Comparison of ENCODE assay signal across 23 cellular contexts in the genomic region with DNA sequence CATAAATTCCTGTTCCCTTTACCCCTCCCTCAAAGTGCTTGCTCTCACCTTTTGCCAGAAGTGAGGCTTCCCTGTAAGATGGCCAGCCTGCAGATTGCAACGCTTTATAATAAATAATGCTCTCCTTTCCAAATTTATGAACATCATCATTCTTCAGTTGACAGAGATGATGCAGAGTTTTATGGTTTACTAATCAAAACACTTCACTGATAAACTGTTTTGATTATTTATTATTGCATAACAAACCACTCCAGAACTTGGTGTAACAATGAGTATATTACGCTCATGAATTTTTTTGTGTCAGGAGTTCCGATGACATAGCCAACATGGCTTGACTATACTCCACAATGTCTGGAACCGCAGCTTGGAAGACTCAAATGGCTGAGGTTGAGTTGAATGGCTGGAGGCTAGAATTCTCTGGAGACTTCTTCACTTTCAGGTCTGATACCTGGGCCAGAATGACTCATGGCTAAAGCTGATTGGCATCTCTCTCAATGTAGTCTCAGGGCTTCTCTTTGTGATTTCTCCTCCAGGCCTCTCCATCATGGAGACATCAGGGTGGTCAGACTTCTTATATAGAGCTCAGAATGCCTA. TPM values are rescaled to one million over a fixed set of nuclear protein-coding genes. Genes with fewer than 3 reads are reported as not detected.
DNase-seq lines count a peak whose midpoint lies in the region; ATAC-seq and TF ChIP-seq lines count a peak whose summit lies in the region.
"Had no signal": no experiment of that assay in that cellular context is flagged by ENCODE, and none has a peak within 500 bp of the region (broad histone marks: within the 10 kb centered on the region; RNA-seq: fewer than 3 reads in every experiment).

No MANE protein-coding gene starts in this region.

- H3K9me3 Mint-ChIP-seq in activated T-helper 2 cell treated with anti-CD3 and anti-CD28 coated beads, Interferon-gamma antibody, Interleukin-2, Interleukin-4, amounts not matched to agents 10 μg/mL and 5 μg/mL and 100 μg/mL, durations not matched to agents 14 hours and 24 hours and 36 hours = no peaks in the 10 kb centered on the region
- H3K9me3 Mint-ChIP-seq in CD8-positive, alpha-beta memory T cell = no peaks in the 10 kb centered on the region
- H3K9me3 Mint-ChIP-seq: immature natural killer cell; stimulated activated naive CD8-positive, alpha-beta T cell treated with anti-CD3 and anti-CD28 coated beads, Interleukin-15, amount 100 ng/mL, for 72 hours had no signal

- H3K4me1 Mint-ChIP-seq in activated T-helper 2 cell treated with anti-CD3 and anti-CD28 coated beads, Interferon-gamma antibody, Interleukin-2, Interleukin-4, amounts not matched to agents 10 μg/mL and 5 μg/mL and 100 μg/mL, durations not matched to agents 14 hours and 24 hours and 36 hours (ENCODE audit: low read depth) = peaks cover 19% of the 10 kb centered on the region
- H3K4me1 Mint-ChIP-seq in CD8-positive, alpha-beta memory T cell = no peaks in the 10 kb centered on the region
- H3K4me1 Mint-ChIP-seq: immature natural killer cell had no signal

- ATAC-seq in RWPE2 (ENCODE audit: low read depth) (peak; percentile 31), foreskin keratinocyte (peak; percentile 88)
- ATAC-seq: naive thymus-derived CD8-positive, alpha-beta T cell had no signal

- H3K4me1 ChIP-seq in RWPE2 (ENCODE audit: insufficient read depth, poor library complexity, severe bottlenecking) (peaks cover 26% of the 10 kb centered on the region), foreskin keratinocyte (peaks cover 3% of the 10 kb centered on the region)
- H3K4me1 ChIP-seq in CD8-positive, alpha-beta memory T cell (ENCODE audit: insufficient read depth, low read length) = no peaks in the 10 kb centered on the region
- H3K4me1 ChIP-seq: ascending aorta had no signal

- H3K4me3 ChIP-seq in RWPE2 (ENCODE audit: severe bottlenecking) (no peak overlapping the region), WERI-Rb-1 (ENCODE audit: low read depth, low read length) (no peak overlapping the region)
- no peak overlapping the region for H3K4me3 ChIP-seq in CD8-positive, alpha-beta memory T cell (ENCODE audit: low read length)
- H3K4me3 ChIP-seq: ascending aorta, GM12878 had no signal

- in situ Hi-C loops in Caki2 (cut with HindIII; ENCODE audit: low pct_unique_long_range_greater_than_20kb, low sequenced_read_pairs) = no loop called here

- no peak for TF ChIP-seq CTCF in RWPE2 (IDR thresholded peaks at IDR 0.05; ENCODE audit: poor library complexity, severe bottlenecking)
- no peak for TF ChIP-seq CTCF in foreskin keratinocyte (conservative IDR thresholded peaks at IDR 0.05)
- TF ChIP-seq CTCF in WERI-Rb-1 (IDR thresholded peaks at IDR 0.05; ENCODE audit: low read depth, low read length) = no peak

- no peaks in the 10 kb centered on the region for H3K36me3 Mint-ChIP-seq in activated T-helper 2 cell treated with anti-CD3 and anti-CD28 coated beads, Interferon-gamma antibody, Interleukin-2, Interleukin-4, amounts not matched to agents 10 μg/mL and 5 μg/mL and 100 μg/mL, durations not matched to agents 14 hours and 24 hours and 36 hours (ENCODE audit: low read depth)
- no peaks in the 10 kb centered on the region for H3K36me3 Mint-ChIP-seq in CD8-positive, alpha-beta memory T cell
- H3K36me3 Mint-ChIP-seq: naive thymus-derived CD8-positive, alpha-beta T cell had no signal

- POLR2A ChIA-PET in CD8-positive, alpha-beta memory T cell (lab: Charles Lee) = no interaction called here

- H3K4me3 Mint-ChIP-seq in activated T-helper 2 cell treated with anti-CD3 and anti-CD28 coated beads, Interferon-gamma antibody, Interleukin-2, Interleukin-4, amounts not matched to agents 10 μg/mL and 5 μg/mL and 100 μg/mL, durations not matched to agents 14 hours and 24 hours and 36 hours (ENCODE audit: low read depth) = no peak overlapping the region
- no peak overlapping the region for H3K4me3 Mint-ChIP-seq in CD8-positive, alpha-beta memory T cell
- H3K4me3 Mint-ChIP-seq: immature natural killer cell; naive thymus-derived CD8-positive, alpha-beta T cell; stimulated activated naive CD8-positive, alpha-beta T cell treated with anti-CD3 and anti-CD28 coated beads, Interleukin-15, amount 100 ng/mL, for 72 hours had no signal

- H3K27me3 Mint-ChIP-seq in activated T-helper 2 cell treated with anti-CD3 and anti-CD28 coated beads, Interferon-gamma antibody, Interleukin-2, Interleukin-4, amounts not matched to agents 10 μg/mL and 5 μg/mL and 100 μg/mL, durations not matched to agents 14 hours and 24 hours and 36 hours (ENCODE audit: low read depth) = no peaks in the 10 kb centered on the region
- no peaks in the 10 kb centered on the region for H3K27me3 Mint-ChIP-seq in CD8-positive, alpha-beta memory T cell
- H3K27me3 Mint-ChIP-seq: naive thymus-derived CD8-positive, alpha-beta T cell; stimulated activated naive CD8-positive, alpha-beta T cell treated with anti-CD3 and anti-CD28 coated beads, Interleukin-15, amount 100 ng/mL, for 72 hours had no signal

- H3K27me3 ChIP-seq in RWPE2 (ENCODE audit: insufficient read depth, poor library complexity, severe bottlenecking) (no peaks in the 10 kb centered on the region), foreskin keratinocyte (no peaks in the 10 kb centered on the region), WERI-Rb-1 (ENCODE audit: insufficient read depth, low read depth, severe bottlenecking) (no peaks in the 10 kb centered on the region)
- no peaks in the 10 kb centered on the region for H3K27me3 ChIP-seq in CD8-positive, alpha-beta memory T cell (ENCODE audit: insufficient read depth, low read length, poor library complexity, severe bottlenecking)
- H3K27me3 ChIP-seq: ascending aorta had no signal

- no peak overlapping the region for H3K27ac Mint-ChIP-seq in activated T-helper 2 cell treated with anti-CD3 and anti-CD28 coated beads, Interferon-gamma antibody, Interleukin-2, Interleukin-4, amounts not matched to agents 10 μg/mL and 5 μg/mL and 100 μg/mL, durations not matched to agents 14 hours and 24 hours and 36 hours
- no peak overlapping the region for H3K27ac Mint-ChIP-seq in CD8-positive, alpha-beta memory T cell
- H3K27ac Mint-ChIP-seq: immature natural killer cell had no signal

- H3K27ac ChIP-seq in RWPE2 (ENCODE audit: poor library complexity, severe bottlenecking) = peak overlapping the region; percentile 48
- no peak overlapping the region for H3K27ac ChIP-seq in foreskin keratinocyte
- H3K27ac ChIP-seq in WERI-Rb-1 = no peak overlapping the region
- H3K27ac ChIP-seq in CD8-positive, alpha-beta memory T cell (ENCODE audit: low read depth, low read length) = no peak overlapping the region
- H3K27ac ChIP-seq: ascending aorta, HL-60 had no signal

- CTCF ChIA-PET in CD8-positive, alpha-beta memory T cell (lab: Charles Lee) = no interaction called here

- intact Hi-C loops in activated T-helper 2 cell treated with anti-CD3 and anti-CD28 coated beads, Interferon-gamma antibody, Interleukin-2, Interleukin-4, amounts not matched to agents 10 μg/mL and 5 μg/mL and 100 μg/mL, durations not matched to agents 14 hours and 24 hours and 36 hours (cut with micrococcal nuclease) = no loop called here

- H3K36me3 ChIP-seq in RWPE2 (ENCODE audit: low read depth) (no peaks in the 10 kb centered on the region), WERI-Rb-1 (no peaks in the 10 kb centered on the region)
- no peaks in the 10 kb centered on the region for H3K36me3 ChIP-seq in CD8-positive, alpha-beta memory T cell (ENCODE audit: insufficient read depth, low read length)
- H3K36me3 ChIP-seq: ascending aorta had no signal

- H3K9me3 ChIP-seq in RWPE2 (ENCODE audit: severe bottlenecking) (no peaks in the 10 kb centered on the region), WERI-Rb-1 (ENCODE audit: severe bottlenecking) (no peaks in the 10 kb centered on the region)
- no peaks in the 10 kb centered on the region for H3K9me3 ChIP-seq in CD8-positive, alpha-beta memory T cell (ENCODE audit: low read length)
- H3K9me3 ChIP-seq: ascending aorta, SK-N-SH had no signal

- DNase-seq in Caki2 (ENCODE audit: low read depth) = peak; percentile 10
- DNase-seq in RWPE2 (ENCODE audit: low spot score) = no peak
- DNase-seq in foreskin keratinocyte = peak; percentile 59 to 87
- peak; percentile 31 for DNase-seq in renal cortical epithelial cell (ENCODE audit: low read depth)
- no peak for DNase-seq in WERI-Rb-1
- DNase-seq in activated T-helper 2 cell treated with anti-CD3 and anti-CD28 coated beads, Interferon-gamma antibody, Interleukin-2, Interleukin-4, amounts not matched to agents 10 μg/mL and 5 μg/mL and 100 μg/mL, durations not matched to agents 14 hours and 24 hours and 36 hours (ENCODE audit: low spot score) = no peak
- no peak for DNase-seq in CD8-positive, alpha-beta memory T cell
- no peak for DNase-seq in NCI-H2081 (lab: John Stamatoyannopoulos, UW)
- DNase-seq: activated CD4-positive, alpha-beta T cell treated with anti-CD3 and anti-CD28 coated beads for 4 hours; activated CD8-positive, alpha-beta memory T cell treated with anti-CD3 and anti-CD28 coated beads, Interleukin-2, amount 50 U/mL, for 48 hours; activated gamma-delta T cell treated with Interleukin-2 at 50 U/mL for 16 hours; COR-L47; cortex of kidney; glutamatergic neuron; immature natural killer cell; naive thymus-derived CD8-positive, alpha-beta T cell; NCI-H2081 treated with DMSO at 0.1 percent for 48 hours; NCI-H69; SK-N-SH; stimulated activated naive CD8-positive, alpha-beta T cell treated with anti-CD3 and anti-CD28 coated beads, Interleukin-15, amount 100 ng/mL, for 72 hours had no signal

RNA-seq across cellular contexts. Expression of gene TGFBR2, which starts 27.3 kb away (rescaled TPM):
- total RNA-seq in Caki2 (2014; rRNA removed; shearing (Covaris generic); ENCODE audit: low replicate concordance) = 41.2 and 44.5 TPM in 2 replicates
- total RNA-seq in foreskin keratinocyte (125 TPM in 2 replicates), renal cortical epithelial cell (63.4 and 258 TPM in 2 replicates)
- polyA plus RNA-seq in foreskin keratinocyte = 38.6 and 47.4 TPM in 2 replicates
- 19.5 and 19.8 TPM in 2 replicates for total RNA-seq in activated T-helper 2 cell treated with anti-CD3 and anti-CD28 coated beads, Interferon-gamma antibody, Interleukin-2, Interleukin-4, amounts not matched to agents 10 μg/mL and 5 μg/mL and 100 μg/mL, durations not matched to agents 14 hours and 24 hours and 36 hours
- total RNA-seq in CD8-positive, alpha-beta memory T cell = 10 to 100 TPM; 55.3 to 56.3 TPM
- polyA plus RNA-seq in CD8-positive, alpha-beta memory T cell = 108 TPM

Comparison
In these comparisons a context has a peak if more than half of its experiments do, and no peak if none do; other contexts are left out.
1. DNase-seq: peak in Caki2 (single experiment), foreskin keratinocyte (2 of 2) and renal cortical epithelial cell (single experiment); none in RWPE2 (single experiment), WERI-Rb-1 (single experiment), activated T-helper 2 cell treated with anti-CD3 and anti-CD28 coated beads, Interferon-gamma antibody, Interleukin-2, Interleukin-4, amounts not matched to agents 10 μg/mL and 5 μg/mL and 100 μg/mL, durations not matched to agents 14 hours and 24 hours and 36 hours (single experiment), CD8-positive, alpha-beta memory T cell (0 of 5) and NCI-H2081 (0 of 2).